ENCODE assay signal across 18 cellular contexts in the genomic region with DNA sequence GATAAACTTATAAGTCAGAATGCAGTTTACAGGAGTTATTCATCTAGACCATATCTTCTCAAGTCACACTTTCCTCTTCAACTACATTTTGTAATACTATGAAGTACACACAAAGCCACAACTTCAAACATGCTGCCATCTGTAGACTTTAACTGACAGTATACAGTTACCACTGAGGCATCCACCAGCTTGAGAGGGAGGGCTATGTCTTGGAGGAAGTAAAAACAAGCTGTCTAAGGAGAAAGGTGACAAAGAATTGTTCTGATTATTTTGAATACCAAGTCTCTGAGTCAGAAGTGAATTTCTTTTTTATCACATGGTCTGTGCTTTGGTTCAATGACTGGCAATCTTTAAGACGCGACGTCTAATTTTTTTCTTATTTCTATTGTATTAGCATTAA.
"Had no signal": no experiment of that assay in that cellular context is flagged by ENCODE, and none has a peak within 500 bp of the region (broad histone marks: within the 10 kb centered on the region; RNA-seq: fewer than 3 reads in every experiment).

No MANE protein-coding gene starts in this region.

- ATAC-seq: gastroesophageal sphincter; left lung; mucosa of descending colon; naive thymus-derived CD4-positive, alpha-beta T cell; pancreas; stimulated activated naive CD8-positive, alpha-beta T cell treated with anti-CD3 and anti-CD28 coated beads, Interleukin-15, amount 100 ng/mL, for 72 hours; upper lobe of right lung had no signal

- H3K27ac ChIP-seq: dorsolateral prefrontal cortex, gastroesophageal sphincter, left lung, pancreas, thoracic aorta, upper lobe of right lung had no signal

- H3K4me1 Mint-ChIP-seq: activated CD4-positive, alpha-beta T cell treated with anti-CD3 and anti-CD28 coated beads, Interleukin-2, amount 10 ng/mL, durations not matched to agents 7 days and 5 days; activated naive CD8-positive, alpha-beta T cell treated with anti-CD3 and anti-CD28 coated beads, Interleukin-2, amount 10 ng/mL, durations not matched to agents 7 days and 5 days; endodermal cell; naive thymus-derived CD4-positive, alpha-beta T cell; stimulated activated naive CD8-positive, alpha-beta T cell treated with anti-CD3 and anti-CD28 coated beads, Interleukin-15, amount 100 ng/mL, for 72 hours had no signal

- FAIRE-seq: pancreas had no signal

- H3K36me3 Mint-ChIP-seq: activated naive CD8-positive, alpha-beta T cell treated with anti-CD3 and anti-CD28 coated beads, Interleukin-2, amount 10 ng/mL, durations not matched to agents 7 days and 5 days had no signal

- H3K27me3 Mint-ChIP-seq: activated CD4-positive, alpha-beta T cell treated with anti-CD3 and anti-CD28 coated beads, Interleukin-2, amount 10 ng/mL, durations not matched to agents 7 days and 5 days; activated naive CD8-positive, alpha-beta T cell treated with anti-CD3 and anti-CD28 coated beads, Interleukin-2, amount 10 ng/mL, durations not matched to agents 7 days and 5 days; naive thymus-derived CD4-positive, alpha-beta T cell; stimulated activated naive CD8-positive, alpha-beta T cell treated with anti-CD3 and anti-CD28 coated beads, Interleukin-15, amount 100 ng/mL, for 72 hours had no signal

- DNase-seq: activated CD4-positive, alpha-beta T cell treated with anti-CD3 and anti-CD28 coated beads, Interleukin-2, amount 10 ng/mL, durations not matched to agents 7 days and 5 days; activated naive CD4-positive, alpha-beta T cell; activated naive CD8-positive, alpha-beta T cell treated with anti-CD3 and anti-CD28 coated beads, Interleukin-2, amount 10 ng/mL, durations not matched to agents 7 days and 5 days; anterior cingulate cortex; dorsolateral prefrontal cortex; endodermal cell; islet precursor cell; left lung; mammary epithelial cell; mucosa of descending colon; naive thymus-derived CD4-positive, alpha-beta T cell; pancreas; stimulated activated CD4-positive, alpha-beta T cell treated with anti-CD3 and anti-CD28 coated beads, Interleukin-1b, Interleukin-23, amount 100 ng/mL, for 48 hours; stimulated activated naive CD8-positive, alpha-beta T cell treated with anti-CD3 and anti-CD28 coated beads, Interleukin-15, amount 100 ng/mL, for 72 hours; T-helper 9 cell; upper lobe of right lung had no signal

- H3K36me3 ChIP-seq: gastroesophageal sphincter, left lung, pancreas, thoracic aorta, upper lobe of right lung had no signal

- H3K27ac Mint-ChIP-seq: activated CD4-positive, alpha-beta T cell treated with anti-CD3 and anti-CD28 coated beads, Interleukin-2, amount 10 ng/mL, durations not matched to agents 7 days and 5 days; activated naive CD8-positive, alpha-beta T cell treated with anti-CD3 and anti-CD28 coated beads, Interleukin-2, amount 10 ng/mL, durations not matched to agents 7 days and 5 days; endodermal cell; naive thymus-derived CD4-positive, alpha-beta T cell; stimulated activated naive CD8-positive, alpha-beta T cell treated with anti-CD3 and anti-CD28 coated beads, Interleukin-15, amount 100 ng/mL, for 72 hours had no signal

- H3K27me3 ChIP-seq: dorsolateral prefrontal cortex, gastroesophageal sphincter, left lung, pancreas, upper lobe of right lung had no signal

- H3K9me3 Mint-ChIP-seq: endodermal cell had no signal

- H3K4me3 Mint-ChIP-seq: activated CD4-positive, alpha-beta T cell treated with anti-CD3 and anti-CD28 coated beads, Interleukin-2, amount 10 ng/mL, durations not matched to agents 7 days and 5 days; activated naive CD8-positive, alpha-beta T cell treated with anti-CD3 and anti-CD28 coated beads, Interleukin-2, amount 10 ng/mL, durations not matched to agents 7 days and 5 days; endodermal cell; naive thymus-derived CD4-positive, alpha-beta T cell; stimulated activated naive CD8-positive, alpha-beta T cell treated with anti-CD3 and anti-CD28 coated beads, Interleukin-15, amount 100 ng/mL, for 72 hours had no signal

- H3K9me3 ChIP-seq: gastroesophageal sphincter, left lung, pancreas, thoracic aorta, upper lobe of right lung had no signal

- H3K4me1 ChIP-seq: gastroesophageal sphincter, left lung, pancreas, upper lobe of right lung had no signal

- H3K4me3 ChIP-seq: dorsolateral prefrontal cortex, gastroesophageal sphincter, left lung, mucosa of descending colon, pancreas, thoracic aorta, upper lobe of right lung had no signal
